In the genomic region with DNA sequence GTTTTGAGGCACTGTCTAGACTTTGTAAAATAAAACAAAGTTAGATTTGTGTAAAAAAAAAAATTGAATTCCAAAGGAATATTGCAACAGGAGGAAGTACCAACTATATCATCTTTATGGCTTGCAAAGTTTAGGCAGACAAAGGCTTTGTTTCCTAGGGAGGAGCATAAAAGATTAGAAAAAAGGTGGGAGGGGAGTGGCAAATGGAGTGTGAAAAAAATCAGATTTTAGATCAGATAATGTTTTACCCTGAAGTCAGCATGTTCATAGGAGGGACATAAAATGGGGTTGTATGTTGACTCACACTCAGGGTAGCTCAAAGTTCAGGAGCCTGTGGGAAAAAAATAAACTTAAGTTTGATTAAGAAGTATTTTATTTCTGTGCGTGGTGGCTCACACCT, we compare ENCODE assay signal across 18 cellular contexts. TPM values are rescaled to one million over a fixed set of nuclear protein-coding genes. Genes with fewer than 3 reads are reported as not detected.
A peak's percentile ranks its signal among the peaks of the same experiment; 100 is the strongest.
DNase-seq lines count a peak whose midpoint lies in the region; ATAC-seq and TF ChIP-seq lines count a peak whose summit lies in the region.
"Had no signal": no experiment of that assay in that cellular context is flagged by ENCODE, and none has a peak within 500 bp of the region (broad histone marks: within the 10 kb centered on the region; RNA-seq: fewer than 3 reads in every experiment).

No MANE protein-coding gene starts in this region.

- peak overlapping the region; percentile 100 for H3K27ac ChIP-seq in smooth muscle cell (ENCODE audit: low read depth)
- H3K27ac ChIP-seq: 22Rv1, BLaER1 had no signal

- peaks cover 29% of the 10 kb centered on the region for H3K4me1 Mint-ChIP-seq in activated CD4-positive, alpha-beta T cell treated with anti-CD3 and anti-CD28 coated beads, Interleukin-2, amount 10 ng/mL, durations not matched to agents 7 days and 5 days
- peaks cover 16% of the 10 kb centered on the region for H3K4me1 Mint-ChIP-seq in WTC11

- H2AFZ ChIP-seq in smooth muscle cell (ENCODE audit: low read depth): no peak overlapping the region

- H3F3A ChIP-seq in smooth muscle cell (ENCODE audit: low read depth): no peaks in the 10 kb centered on the region

- no peak overlapping the region for H3K4me3 ChIP-seq in smooth muscle cell
- H3K4me3 ChIP-seq: BLaER1 had no signal

- no peak for DNase-seq in activated CD4-positive, alpha-beta T cell treated with anti-CD3 and anti-CD28 coated beads, Interleukin-2, amount 10 ng/mL, durations not matched to agents 7 days and 5 days
- DNase-seq in activated CD4-positive, alpha-beta T cell treated with anti-CD3 and anti-CD28 coated beads, Interleukin-2, amount 50 U/mL, for 48 hours: no peak
- no peak for DNase-seq in WTC11 (ENCODE audit: low spot score)
- DNase-seq in left colon: no peak
- no peak for DNase-seq in smooth muscle cell (lab: John Stamatoyannopoulos, UW; ENCODE audit: unreplicated experiment)
- no peak for DNase-seq in NCI-H446 (lab: John Stamatoyannopoulos, UW)
- DNase-seq in ureter (ENCODE audit: low spot score): no peak
- DNase-seq in sciatic nerve (ENCODE audit: low spot score): no peak
- DNase-seq: DMS 273 treated with DMSO at 0.1 percent for 48 hours, H9, Karpas-422, NCI-H1417 treated with DMSO at 0.1 percent for 48 hours, NCI-H2029, NCI-H2171 treated with DMSO at 0.1 percent for 48 hours, NCI-H510A, SIG-M5 had no signal

- no peaks in the 10 kb centered on the region for H3K27me3 ChIP-seq in smooth muscle cell (ENCODE audit: low read depth)
- H3K27me3 ChIP-seq: BLaER1 had no signal

- peaks cover 46% of the 10 kb centered on the region for H3K79me2 ChIP-seq in smooth muscle cell (ENCODE audit: low read depth)

- TF ChIP-seq CTCF in WTC11 (IDR thresholded peaks at IDR 0.05) (no peak), smooth muscle cell (IDR thresholded peaks at IDR 0.05; ENCODE audit: borderline replicate concordance, insufficient read depth, poor library complexity, severe bottlenecking) (no peak)

- CTCF ChIA-PET in activated CD4-positive, alpha-beta T cell treated with anti-CD3 and anti-CD28 coated beads, Interleukin-2, amount 10 ng/mL, durations not matched to agents 7 days and 5 days (lab: Charles Lee): no interaction called here
- CTCF ChIA-PET in WTC11 (lab: Charles Lee): no interaction called here

- H3K4me3 Mint-ChIP-seq in activated CD4-positive, alpha-beta T cell treated with anti-CD3 and anti-CD28 coated beads, Interleukin-2, amount 10 ng/mL, durations not matched to agents 7 days and 5 days: no peak overlapping the region
- no peak overlapping the region for H3K4me3 Mint-ChIP-seq in WTC11
- H3K4me3 Mint-ChIP-seq: H9 had no signal

- intact Hi-C loops in left colon (cut with DNase I, micrococcal nuclease): no loop called here
- intact Hi-C loops in sciatic nerve (cut with DNase I): no loop called here

- H3K27me3 Mint-ChIP-seq in activated CD4-positive, alpha-beta T cell treated with anti-CD3 and anti-CD28 coated beads, Interleukin-2, amount 10 ng/mL, durations not matched to agents 7 days and 5 days: no peaks in the 10 kb centered on the region
- no peaks in the 10 kb centered on the region for H3K27me3 Mint-ChIP-seq in WTC11 (ENCODE audit: low read depth)

- WGBS in smooth muscle cell (ENCODE audit: low lambda C conversion rate): 88% methylated on average over 1 of the region's 1 CpG

- POLR2A ChIA-PET in activated CD4-positive, alpha-beta T cell treated with anti-CD3 and anti-CD28 coated beads, Interleukin-2, amount 10 ng/mL, durations not matched to agents 7 days and 5 days (lab: Charles Lee): no interaction called here
- POLR2A ChIA-PET in WTC11 (lab: Charles Lee): no interaction called here

- peak overlapping the region; percentile 60 for H3K27ac Mint-ChIP-seq in activated CD4-positive, alpha-beta T cell treated with anti-CD3 and anti-CD28 coated beads, Interleukin-2, amount 10 ng/mL, durations not matched to agents 7 days and 5 days
- H3K27ac Mint-ChIP-seq in WTC11: 0 out of 2 replicates have a peak overlapping the region, but pooled peaks have one; percentile 22

- no peaks in the 10 kb centered on the region for H4K20me1 ChIP-seq in smooth muscle cell (ENCODE audit: low read depth)
- H4K20me1 ChIP-seq: BLaER1 had no signal

- H3K4me2 ChIP-seq in smooth muscle cell: no peak overlapping the region
- H3K4me2 ChIP-seq: BLaER1 had no signal

- H3K9ac ChIP-seq in smooth muscle cell (ENCODE audit: low read depth): no peak overlapping the region
- H3K9ac ChIP-seq: BLaER1 had no signal

- no peaks in the 10 kb centered on the region for H3K9me3 ChIP-seq in smooth muscle cell (replicated peaks; ENCODE audit: low read depth)

- peaks cover 20% of the 10 kb centered on the region for H3K4me1 ChIP-seq in smooth muscle cell (ENCODE audit: low read depth)

- no peaks in the 10 kb centered on the region for H3K36me3 ChIP-seq in smooth muscle cell (ENCODE audit: low read depth)

- peaks cover 35% of the 10 kb centered on the region for H3K9me3 Mint-ChIP-seq in activated CD4-positive, alpha-beta T cell treated with anti-CD3 and anti-CD28 coated beads, Interleukin-2, amount 10 ng/mL, durations not matched to agents 7 days and 5 days
- H3K9me3 Mint-ChIP-seq in WTC11: 0 out of 2 replicates have a peak, but pooled peaks cover 4% of the 10 kb centered on the region

- H3K36me3 Mint-ChIP-seq in activated CD4-positive, alpha-beta T cell treated with anti-CD3 and anti-CD28 coated beads, Interleukin-2, amount 10 ng/mL, durations not matched to agents 7 days and 5 days (ENCODE audit: low read depth): peaks cover 57% of the 10 kb centered on the region
- H3K36me3 Mint-ChIP-seq in WTC11: peaks cover 22% of the 10 kb centered on the region

- no peak for ATAC-seq in WTC11
- ATAC-seq in left colon: peak; percentile 33
- no peak for ATAC-seq in sciatic nerve

TF ChIP-seq in WTC11, 78 proteins besides CTCF, POLR2A, EP300 and RAD21:
- TF ChIP-seq RELA (CRISPR knock-in tag; IDR thresholded peaks at IDR 0.05; ENCODE audit: borderline replicate concordance): no peak
- no peak for TF ChIP-seq SMAD4 (CRISPR knock-in tag; IDR thresholded peaks at IDR 0.05)
- TF ChIP-seq JUN (CRISPR knock-in tag; IDR thresholded peaks at IDR 0.05): no peak
- TF ChIP-seq RORB (CRISPR knock-in tag; IDR thresholded peaks at IDR 0.05): no peak
- TF ChIP-seq, protein P1, sequence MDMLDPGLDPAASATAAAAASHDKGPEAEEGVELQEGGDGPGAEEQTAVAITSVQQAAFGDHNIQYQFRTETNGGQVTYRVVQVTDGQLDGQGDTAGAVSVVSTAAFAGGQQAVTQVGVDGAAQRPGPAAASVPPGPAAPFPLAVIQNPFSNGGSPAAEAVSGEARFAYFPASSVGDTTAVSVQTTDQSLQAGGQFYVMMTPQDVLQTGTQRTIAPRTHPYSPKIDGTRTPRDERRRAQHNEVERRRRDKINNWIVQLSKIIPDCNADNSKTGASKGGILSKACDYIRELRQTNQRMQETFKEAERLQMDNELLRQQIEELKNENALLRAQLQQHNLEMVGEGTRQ (CRISPR knock-in tag; IDR thresholded peaks at IDR 0.05): no peak
- no peak for TF ChIP-seq MYBL2 (CRISPR knock-in tag; IDR thresholded peaks at IDR 0.05)
- TF ChIP-seq ZNF671 (CRISPR knock-in tag; IDR thresholded peaks at IDR 0.05): no peak
- no peak for TF ChIP-seq KAT7 (CRISPR knock-in tag; IDR thresholded peaks at IDR 0.05; ENCODE audit: borderline replicate concordance)

RNA-seq across cellular contexts. Expression of a gene that starts 3.7 kb away (rescaled TPM):
- total RNA-seq in activated CD4-positive, alpha-beta T cell treated with anti-CD3 and anti-CD28 coated beads, Interleukin-2, amount 10 ng/mL, durations not matched to agents 7 days and 5 days: 10 to 100 TPM; 20.6 to 24.2 TPM
- total RNA-seq in WTC11 (2021) (22.8 to 23.7 TPM (median 22.8 TPM) in 3 replicates), left colon (1 to 10 TPM; 2.3 to 2.5 TPM), smooth muscle cell (14.7 and 16.3 TPM in 2 replicates), ureter (12.2 TPM), sciatic nerve (4.8 TPM)
- 7.1 and 7.9 TPM in 2 replicates for polyA plus RNA-seq in smooth muscle cell
